1 cellular context compared by ENCODE assay signal in the genomic region with DNA sequence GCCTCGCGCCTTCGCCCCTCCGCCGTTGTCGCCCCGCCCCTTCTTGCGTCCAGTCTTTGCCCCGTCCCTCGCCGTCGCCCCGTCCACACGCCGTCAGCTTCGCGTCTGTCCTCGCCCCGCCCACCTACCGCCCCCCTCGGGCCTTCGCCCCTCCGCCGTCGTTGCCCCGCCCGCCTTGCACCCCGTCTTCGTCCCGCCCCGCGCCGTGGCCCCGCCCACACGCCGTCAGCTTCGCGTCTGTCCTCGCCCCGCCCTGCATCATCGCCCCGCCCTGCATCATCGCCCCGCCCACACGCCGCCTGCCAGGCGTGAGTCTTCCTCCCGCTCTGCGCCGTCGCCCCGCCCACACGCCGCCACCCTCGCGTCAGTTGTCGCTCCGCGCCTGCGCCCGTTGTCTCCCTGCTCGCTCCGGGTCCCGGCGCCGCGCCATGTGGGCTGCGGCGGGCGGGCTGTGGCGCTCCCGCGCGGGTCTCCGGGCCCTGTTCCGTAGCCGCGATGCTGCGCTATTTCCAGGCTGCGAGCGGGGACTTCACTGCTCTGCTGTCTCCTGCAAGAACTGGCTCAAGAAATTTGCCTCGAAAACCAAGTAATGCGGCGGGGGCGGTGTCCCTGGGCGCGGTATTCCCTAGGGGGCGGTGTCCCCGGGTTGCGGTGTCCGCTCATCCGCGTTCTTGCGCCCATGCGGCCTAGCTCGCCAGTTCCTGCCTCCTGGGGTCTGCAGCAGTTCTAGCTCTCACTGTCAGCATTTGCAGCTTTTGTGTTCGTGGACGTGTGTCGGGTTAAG.
TF ChIP-seq lines count a peak whose summit lies in the region.

RBFA (plus strand) TSS at position 367 of the 784 bp plus-strand sequence; CDS start at position 429, 62 bp downstream.

TF ChIP-seq in HepG2, 621 proteins besides CTCF, POLR2A, EP300 and RAD21 (continued from another document and continues in another):
- TF ChIP-seq, protein P1, sequence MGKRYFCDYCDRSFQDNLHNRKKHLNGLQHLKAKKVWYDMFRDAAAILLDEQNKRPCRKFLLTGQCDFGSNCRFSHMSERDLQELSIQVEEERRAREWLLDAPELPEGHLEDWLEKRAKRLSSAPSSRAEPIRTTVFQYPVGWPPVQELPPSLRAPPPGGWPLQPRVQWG (CRISPR knock-in tag; IDR thresholded peaks at IDR 0.05; ENCODE audit: borderline replicate concordance, low read depth) = no peak
- TF ChIP-seq THYN1 (CRISPR knock-in tag; IDR thresholded peaks at IDR 0.05; ENCODE audit: borderline replicate concordance, low read depth) (no peak), SP5 (CRISPR knock-in tag; IDR thresholded peaks at IDR 0.05; ENCODE audit: borderline replicate concordance, low read depth) (peak; percentile 5; the same call in 1 of the 2 replicates), SMAD9 (CRISPR knock-in tag; IDR thresholded peaks at IDR 0.05) (no peak), ZNF850 (CRISPR knock-in tag; conservative IDR thresholded peaks at IDR 0.05) (no peak), ZNF576 (CRISPR knock-in tag; IDR thresholded peaks at IDR 0.05) (no peak), ZFP36L2 (CRISPR knock-in tag; IDR thresholded peaks at IDR 0.05) (no peak), NFYC (CRISPR knock-in tag; IDR thresholded peaks at IDR 0.05) (no peak), ZNF749 (CRISPR knock-in tag; IDR thresholded peaks at IDR 0.05; ENCODE audit: borderline replicate concordance) (peak; percentile 60; the same call in 1 of the 2 replicates), IKZF1 (IDR thresholded peaks at IDR 0.05) (no peak), ZFX (CRISPR knock-in tag; IDR thresholded peaks at IDR 0.05; ENCODE audit: low read depth) (peak; percentile 98), ZEB1 (IDR thresholded peaks at IDR 0.05; ENCODE audit: insufficient replicate concordance, low read depth) (no peak), ZNF513 (CRISPR knock-in tag; conservative IDR thresholded peaks at IDR 0.05) (0 out of 2 replicates have a peak, but pooled peaks have one; percentile 62), MAX (IDR thresholded peaks at IDR 0.05) (peak; percentile 96), HCFC1 (IDR thresholded peaks at IDR 0.05; ENCODE audit: low read depth, low read length) (no peak), ZMAT3 (CRISPR knock-in tag; conservative IDR thresholded peaks at IDR 0.05) (no peak; the same call in 1 of the 2 replicates), ZNF549 (CRISPR knock-in tag; IDR thresholded peaks at IDR 0.05) (no peak), ZNF274 (CRISPR knock-in tag; IDR thresholded peaks at IDR 0.05) (peak; percentile 66), CREB3 (CRISPR knock-in tag; IDR thresholded peaks at IDR 0.05) (peak; percentile 43; the same call in 1 of the 2 replicates), MTA1 (CRISPR knock-in tag; IDR thresholded peaks at IDR 0.05; ENCODE audit: borderline replicate concordance) (peak; percentile 77), KLF15 (CRISPR knock-in tag; IDR thresholded peaks at IDR 0.05; ENCODE audit: borderline replicate concordance) (no peak), ZNF33B (CRISPR knock-in tag; IDR thresholded peaks at IDR 0.05) (no peak), CCDC6 (CRISPR knock-in tag; IDR thresholded peaks at IDR 0.05) (peak; percentile 90; the same call in 1 of the 2 replicates), ZNF234 (CRISPR knock-in tag; conservative IDR thresholded peaks at IDR 0.05) (no peak), ZFYVE20 (CRISPR knock-in tag; IDR thresholded peaks at IDR 0.05; ENCODE audit: borderline replicate concordance, low read depth) (no peak), HDAC6 (IDR thresholded peaks at IDR 0.05; ENCODE audit: low read depth, low read length) (no peak), ZNF780A (CRISPR knock-in tag; IDR thresholded peaks at IDR 0.05) (no peak; the same call in 1 of the 2 replicates), PAWR (CRISPR knock-in tag; IDR thresholded peaks at IDR 0.05; ENCODE audit: borderline replicate concordance) (0 out of 2 replicates have a peak, but pooled peaks have one; percentile 44), ATF7-NPFF (CRISPR knock-in tag; IDR thresholded peaks at IDR 0.05; ENCODE audit: low read depth) (no peak), NFE2 (CRISPR knock-in tag; IDR thresholded peaks at IDR 0.05) (no peak), FOXM1 (CRISPR knock-in tag; IDR thresholded peaks at IDR 0.05) (no peak), CENPX (CRISPR knock-in tag; IDR thresholded peaks at IDR 0.05) (no peak), ONECUT2 (CRISPR knock-in tag; IDR thresholded peaks at IDR 0.05) (no peak), ZSCAN21 (CRISPR knock-in tag; IDR thresholded peaks at IDR 0.05; ENCODE audit: borderline replicate concordance) (0 out of 2 replicates have a peak, but pooled peaks have one; percentile 54), TOE1 (CRISPR knock-in tag; IDR thresholded peaks at IDR 0.05) (no peak), ZNF10 (CRISPR knock-in tag; IDR thresholded peaks at IDR 0.05; ENCODE audit: borderline replicate concordance, low read depth) (no peak)
- TF ChIP-seq, protein P2, sequence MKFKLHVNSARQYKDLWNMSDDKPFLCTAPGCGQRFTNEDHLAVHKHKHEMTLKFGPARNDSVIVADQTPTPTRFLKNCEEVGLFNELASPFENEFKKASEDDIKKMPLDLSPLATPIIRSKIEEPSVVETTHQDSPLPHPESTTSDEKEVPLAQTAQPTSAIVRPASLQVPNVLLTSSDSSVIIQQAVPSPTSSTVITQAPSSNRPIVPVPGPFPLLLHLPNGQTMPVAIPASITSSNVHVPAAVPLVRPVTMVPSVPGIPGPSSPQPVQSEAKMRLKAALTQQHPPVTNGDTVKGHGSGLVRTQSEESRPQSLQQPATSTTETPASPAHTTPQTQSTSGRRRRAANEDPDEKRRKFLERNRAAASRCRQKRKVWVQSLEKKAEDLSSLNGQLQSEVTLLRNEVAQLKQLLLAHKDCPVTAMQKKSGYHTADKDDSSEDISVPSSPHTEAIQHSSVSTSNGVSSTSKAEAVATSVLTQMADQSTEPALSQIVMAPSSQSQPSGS (CRISPR knock-in tag; IDR thresholded peaks at IDR 0.05) = no peak
- TF ChIP-seq, protein P3, sequence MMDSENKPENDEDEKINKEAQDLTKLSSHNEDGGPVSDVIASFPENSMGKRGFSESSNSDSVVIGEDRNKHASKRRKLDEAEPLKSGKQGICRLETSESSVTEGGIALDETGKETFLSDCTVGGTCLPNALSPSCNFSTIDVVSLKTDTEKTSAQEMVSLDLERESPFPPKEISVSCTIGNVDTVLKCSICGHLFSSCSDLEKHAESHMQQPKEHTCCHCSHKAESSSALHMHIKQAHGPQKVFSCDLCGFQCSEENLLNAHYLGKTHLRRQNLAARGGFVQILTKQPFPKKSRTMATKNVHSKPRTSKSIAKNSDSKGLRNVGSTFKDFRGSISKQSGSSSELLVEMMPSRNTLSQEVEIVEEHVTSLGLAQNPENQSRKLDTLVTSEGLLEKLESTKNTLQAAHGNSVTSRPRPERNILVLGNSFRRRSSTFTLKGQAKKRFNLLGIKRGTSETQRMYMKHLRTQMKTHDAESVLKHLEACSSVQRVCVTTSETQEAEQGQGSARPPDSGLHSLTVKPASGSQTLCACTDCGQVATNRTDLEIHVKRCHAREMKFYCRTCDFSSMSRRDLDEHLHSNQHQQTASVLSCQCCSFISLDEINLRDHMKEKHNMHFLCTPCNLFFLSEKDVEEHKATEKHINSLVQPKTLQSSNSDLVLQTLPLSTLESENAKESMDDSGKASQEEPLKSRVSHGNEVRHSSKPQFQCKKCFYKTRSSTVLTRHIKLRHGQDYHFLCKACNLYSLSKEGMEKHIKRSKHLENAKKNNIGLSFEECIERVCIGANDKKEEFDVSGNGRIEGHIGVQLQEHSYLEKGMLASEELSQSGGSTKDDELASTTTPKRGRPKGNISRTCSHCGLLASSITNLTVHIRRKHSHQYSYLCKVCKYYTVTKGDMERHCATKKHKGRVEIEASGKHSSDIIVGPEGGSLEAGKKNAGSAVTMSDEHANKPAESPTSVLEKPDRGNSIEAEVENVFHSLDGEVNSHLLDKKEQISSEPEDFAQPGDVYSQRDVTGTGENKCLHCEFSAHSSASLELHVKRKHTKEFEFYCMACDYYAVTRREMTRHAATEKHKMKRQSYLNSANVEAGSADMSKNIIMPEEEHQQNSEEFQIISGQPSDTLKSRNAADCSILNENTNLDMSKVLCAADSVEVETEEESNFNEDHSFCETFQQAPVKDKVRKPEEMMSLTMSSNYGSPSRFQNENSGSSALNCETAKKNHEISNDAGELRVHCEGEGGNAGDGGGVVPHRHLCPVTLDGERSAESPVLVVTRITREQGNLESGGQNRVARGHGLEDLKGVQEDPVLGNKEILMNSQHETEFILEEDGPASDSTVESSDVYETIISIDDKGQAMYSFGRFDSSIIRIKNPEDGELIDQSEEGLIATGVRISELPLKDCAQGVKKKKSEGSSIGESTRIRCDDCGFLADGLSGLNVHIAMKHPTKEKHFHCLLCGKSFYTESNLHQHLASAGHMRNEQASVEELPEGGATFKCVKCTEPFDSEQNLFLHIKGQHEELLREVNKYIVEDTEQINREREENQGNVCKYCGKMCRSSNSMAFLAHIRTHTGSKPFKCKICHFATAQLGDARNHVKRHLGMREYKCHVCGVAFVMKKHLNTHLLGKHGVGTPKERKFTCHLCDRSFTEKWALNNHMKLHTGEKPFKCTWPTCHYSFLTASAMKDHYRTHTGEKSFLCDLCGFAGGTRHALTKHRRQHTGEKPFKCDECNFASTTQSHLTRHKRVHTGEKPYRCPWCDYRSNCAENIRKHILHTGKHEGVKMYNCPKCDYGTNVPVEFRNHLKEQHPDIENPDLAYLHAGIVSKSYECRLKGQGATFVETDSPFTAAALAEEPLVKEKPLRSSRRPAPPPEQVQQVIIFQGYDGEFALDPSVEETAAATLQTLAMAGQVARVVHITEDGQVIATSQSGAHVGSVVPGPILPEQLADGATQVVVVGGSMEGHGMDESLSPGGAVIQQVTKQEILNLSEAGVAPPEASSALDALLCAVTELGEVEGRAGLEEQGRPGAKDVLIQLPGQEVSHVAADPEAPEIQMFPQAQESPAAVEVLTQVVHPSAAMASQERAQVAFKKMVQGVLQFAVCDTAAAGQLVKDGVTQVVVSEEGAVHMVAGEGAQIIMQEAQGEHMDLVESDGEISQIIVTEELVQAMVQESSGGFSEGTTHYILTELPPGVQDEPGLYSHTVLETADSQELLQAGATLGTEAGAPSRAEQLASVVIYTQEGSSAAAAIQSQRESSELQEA (CRISPR knock-in tag; IDR thresholded peaks at IDR 0.05; ENCODE audit: not compliant biosample characterization) = no peak
